In genomic region chrX:110418220-110418856, GRCh38 we compare ENCODE assay signal across 9 cellular contexts. TPM values are rescaled to one million over a fixed set of nuclear protein-coding genes. Genes with fewer than 3 reads are reported as not detected.
A peak's percentile ranks its signal among the peaks of the same experiment; 100 is the strongest.
DNase-seq lines count a peak whose midpoint lies in the region; ATAC-seq and TF ChIP-seq lines count a peak whose summit lies in the region.
"Had no signal": no experiment of that assay in that cellular context is flagged by ENCODE, and none has a peak within 500 bp of the region (broad histone marks: within the 10 kb centered on the region; RNA-seq: fewer than 3 reads in every experiment).

No MANE protein-coding gene starts in this region.

- peak; percentile 42 for TF ChIP-seq CTCF in GM13977 (IDR thresholded peaks at IDR 0.05; ENCODE audit: extremely low read depth, insufficient read depth, missing control alignments)
- peak; percentile 59 for TF ChIP-seq CTCF in epithelial cell of proximal tubule (conservative IDR thresholded peaks at IDR 0.05; ENCODE audit: low read depth, low read length)
- no peak for TF ChIP-seq CTCF in omental fat pad (IDR thresholded peaks at IDR 0.05)

- no peaks in the 10 kb centered on the region for H3K36me3 Mint-ChIP-seq in activated naive CD4-positive, alpha-beta T cell treated with anti-CD3 and anti-CD28 coated beads, Interleukin-2, amount 50 U/mL, for 72 hours
- H3K36me3 Mint-ChIP-seq: memory B cell had no signal

- H3K9me3 Mint-ChIP-seq in activated naive CD4-positive, alpha-beta T cell treated with anti-CD3 and anti-CD28 coated beads, Interleukin-2, amount 50 U/mL, for 72 hours: no peaks in the 10 kb centered on the region
- H3K9me3 Mint-ChIP-seq: memory B cell had no signal

- no peak overlapping the region for H3K27ac Mint-ChIP-seq in activated naive CD4-positive, alpha-beta T cell treated with anti-CD3 and anti-CD28 coated beads, Interleukin-2, amount 50 U/mL, for 72 hours
- H3K27ac Mint-ChIP-seq: memory B cell had no signal

- in situ Hi-C loops in GM13977 (cut with MboI; ENCODE audit: low pct_unique_long_range_greater_than_20kb, low sequenced_read_pairs, unreplicated experiment): loop anchor here (25.0 kb wide), 1 partner anchor 506 kb away; no protein-coding TSS in a partner anchor

- no peak overlapping the region for H3K4me3 ChIP-seq in epithelial cell of proximal tubule (ENCODE audit: low read depth, low read length)

- DNase-seq in GM13977 (ENCODE audit: low spot score) (peak; percentile 23), NCI-H446 treated with DMSO at 0.1 percent for 48 hours (lab: John Stamatoyannopoulos, UW) (peak; percentile 36), epithelial cell of proximal tubule (ENCODE audit: low read depth) (no peak), omental fat pad (ENCODE audit: low spot score) (no peak), ecto neural progenitor cell (ENCODE audit: low spot score) (no peak), NCI-H2171 (lab: John Stamatoyannopoulos, UW) (no peak)
- no peak for DNase-seq in activated naive CD4-positive, alpha-beta T cell treated with anti-CD3 and anti-CD28 coated beads, Interleukin-2, amount 50 U/mL, for 72 hours (ENCODE audit: low spot score in 2 of 2)

- ATAC-seq in omental fat pad (ENCODE audit: low FRiP score) (peak; percentile 58), GM19035 (IDR thresholded peaks at IDR 0.05; ENCODE audit: unreplicated experiment) (no peak)
- ATAC-seq in activated naive CD4-positive, alpha-beta T cell treated with anti-CD3 and anti-CD28 coated beads, Interleukin-2, amount 50 U/mL, for 72 hours: no peak

RNA-seq across cellular contexts. Expression of gene RTL9, which starts 59.7 kb away (rescaled TPM):
- total RNA-seq in epithelial cell of proximal tubule (not detected in 2 replicates), omental fat pad (under 1 TPM; 0.12 to 0.46 (median 0.20) TPM)
- under 1 TPM in 1 of 2 donors, not detected in 1; 0.04 TPM for total RNA-seq in activated naive CD4-positive, alpha-beta T cell treated with anti-CD3 and anti-CD28 coated beads, Interleukin-2, amount 50 U/mL, for 72 hours

Comparison
In these comparisons a context has a peak if more than half of its experiments do, and no peak if none do; other contexts are left out.
1. DNase-seq: peak in GM13977 (single experiment) and NCI-H446 treated with DMSO at 0.1 percent for 48 hours (single experiment); none in epithelial cell of proximal tubule (single experiment), omental fat pad (single experiment), ecto neural progenitor cell (single experiment), NCI-H2171 (single experiment) and activated naive CD4-positive, alpha-beta T cell treated with anti-CD3 and anti-CD28 coated beads, Interleukin-2, amount 50 U/mL, for 72 hours (0 of 2).
2. CTCF ChIP-seq: peak in GM13977 (single experiment) and epithelial cell of proximal tubule (single experiment); none in omental fat pad (0 of 3).